ENCODE assay signal across 16 cellular contexts in the genomic region with DNA sequence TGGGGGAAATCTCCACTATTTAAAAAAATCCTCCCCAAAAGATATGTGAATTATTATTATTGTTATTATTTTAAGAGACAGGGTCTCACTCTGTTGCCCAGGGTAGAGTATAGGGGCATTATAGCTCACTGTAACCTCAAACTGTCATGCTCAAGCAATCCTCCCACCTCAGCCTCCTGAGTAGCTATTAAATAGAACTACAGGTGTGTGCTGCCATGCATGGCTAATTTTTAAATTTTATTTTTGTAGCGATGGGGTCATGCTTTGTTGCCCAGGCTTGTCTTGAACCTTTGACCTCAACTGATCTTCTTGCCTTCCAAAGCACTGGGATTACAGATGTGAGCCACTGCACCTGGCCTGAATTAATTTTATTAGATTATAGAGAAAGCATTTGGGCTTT.
A peak's percentile ranks its signal among the peaks of the same experiment; 100 is the strongest.
DNase-seq lines count a peak whose midpoint lies in the region; ATAC-seq lines count a peak whose summit lies in the region.
"Had no signal": no experiment of that assay in that cellular context is flagged by ENCODE, and none has a peak within 500 bp of the region (broad histone marks: within the 10 kb centered on the region; RNA-seq: fewer than 3 reads in every experiment).

No MANE protein-coding gene starts in this region.

- H3K9me3 Mint-ChIP-seq in stimulated activated naive B cell treated with anti-CD40 and anti-IgM and Interleukin-4, amounts not matched to agents 10 μg/mL and 1 μg/mL and 100 μg/mL, for 72 hours: peaks cover 6% of the 10 kb centered on the region in 2 donors
- H3K9me3 Mint-ChIP-seq: nephron had no signal

- no peaks in the 10 kb centered on the region for H3K27me3 Mint-ChIP-seq in stimulated activated naive B cell treated with anti-CD40 and anti-IgM and Interleukin-4, amounts not matched to agents 10 μg/mL and 1 μg/mL and 100 μg/mL, for 72 hours
- H3K27me3 Mint-ChIP-seq: activated CD4-positive, alpha-beta T cell treated with anti-CD3 and anti-CD28 coated beads, Interleukin-2, amount 10 ng/mL, durations not matched to agents 24 days and 14 days had no signal

- DNase-seq in stimulated activated naive B cell treated with anti-CD40 and anti-IgM and Interleukin-4, amounts not matched to agents 10 μg/mL and 1 μg/mL and 100 μg/mL, for 72 hours: no peak
- DNase-seq in dermis blood vessel endothelial cell: no peak
- no peak for DNase-seq in DMS153 treated with DMSO at 0.1 percent for 48 hours (lab: John Stamatoyannopoulos, UW; ENCODE audit: unreplicated experiment)
- DNase-seq: activated CD4-positive, alpha-beta T cell treated with anti-CD3 and anti-CD28 coated beads, Interleukin-2, amount 10 ng/mL, durations not matched to agents 24 days and 14 days; activated CD8-positive, alpha-beta memory T cell treated with anti-CD3 and anti-CD28 coated beads, Interleukin-2, amount 50 U/mL, for 4 hours; activated gamma-delta T cell; foreskin melanocyte; H7; NCI-H1417; NK-92 treated with Interleukin-12 subunit alpha and Interleukin-12 subunit beta, amount 100 ng/mL, for 24 hours; stimulated activated CD4-positive, alpha-beta T cell treated with anti-CD3 and anti-CD28 coated beads, Interleukin-4, amount 100 ng/mL, for 1 hour had no signal

- H3K27ac Mint-ChIP-seq in stimulated activated naive B cell treated with anti-CD40 and anti-IgM and Interleukin-4, amounts not matched to agents 10 μg/mL and 1 μg/mL and 100 μg/mL, for 72 hours: no peak overlapping the region
- H3K27ac Mint-ChIP-seq: activated CD4-positive, alpha-beta T cell treated with anti-CD3 and anti-CD28 coated beads, Interleukin-2, amount 10 ng/mL, durations not matched to agents 24 days and 14 days; nephron had no signal

- H3K36me3 Mint-ChIP-seq in stimulated activated naive B cell treated with anti-CD40 and anti-IgM and Interleukin-4, amounts not matched to agents 10 μg/mL and 1 μg/mL and 100 μg/mL, for 72 hours: peaks cover 17 to 32% of the 10 kb centered on the region in 2 donors

- H3K4me1 Mint-ChIP-seq in stimulated activated naive B cell treated with anti-CD40 and anti-IgM and Interleukin-4, amounts not matched to agents 10 μg/mL and 1 μg/mL and 100 μg/mL, for 72 hours: peaks cover 12 to 21% of the 10 kb centered on the region in 2 donors
- H3K4me1 Mint-ChIP-seq: activated CD4-positive, alpha-beta T cell treated with anti-CD3 and anti-CD28 coated beads, Interleukin-2, amount 10 ng/mL, durations not matched to agents 24 days and 14 days; nephron had no signal

- no peak overlapping the region for H3K4me3 Mint-ChIP-seq in stimulated activated naive B cell treated with anti-CD40 and anti-IgM and Interleukin-4, amounts not matched to agents 10 μg/mL and 1 μg/mL and 100 μg/mL, for 72 hours
- H3K4me3 Mint-ChIP-seq: activated CD4-positive, alpha-beta T cell treated with anti-CD3 and anti-CD28 coated beads, Interleukin-2, amount 10 ng/mL, durations not matched to agents 24 days and 14 days; nephron had no signal

- ATAC-seq in GM18511 (IDR thresholded peaks at IDR 0.05; ENCODE audit: unreplicated experiment) (peak; percentile 75), GM21447 (IDR thresholded peaks at IDR 0.05; ENCODE audit: unreplicated experiment) (peak; percentile 57), HG03175 (IDR thresholded peaks at IDR 0.05; ENCODE audit: unreplicated experiment) (peak; percentile 63), GM19455 (IDR thresholded peaks at IDR 0.05; ENCODE audit: unreplicated experiment) (no peak)
- peak; percentile 88 to 89 for ATAC-seq in stimulated activated naive B cell treated with anti-CD40 and anti-IgM and Interleukin-4, amounts not matched to agents 10 μg/mL and 1 μg/mL and 100 μg/mL, for 72 hours (replicated peaks)
